1 cellular context compared by ENCODE assay signal in the genomic region with DNA sequence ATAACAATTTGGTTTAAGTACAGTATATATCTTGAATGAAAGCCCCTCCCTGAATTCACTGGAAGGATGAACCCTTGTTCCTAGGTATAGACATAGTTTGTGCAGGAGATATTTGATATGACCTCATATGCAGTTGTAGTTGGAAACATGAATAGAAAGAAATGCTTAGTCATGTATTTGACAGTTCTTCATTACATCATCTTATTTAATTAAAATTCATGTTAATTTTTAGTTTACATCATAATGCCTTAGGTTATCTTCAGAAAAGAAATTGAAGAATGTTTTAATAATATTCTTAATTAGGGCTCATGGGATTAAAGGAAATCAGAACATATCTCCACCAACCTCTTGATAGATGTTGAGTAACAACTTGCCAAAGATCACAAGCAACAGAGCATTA.
TF ChIP-seq lines count a peak whose summit lies in the region.

No MANE protein-coding gene starts in this region.

TF ChIP-seq in K562, 482 proteins besides CTCF, POLR2A, EP300 and RAD21 (continued from another document):
- TF ChIP-seq, protein P1, sequence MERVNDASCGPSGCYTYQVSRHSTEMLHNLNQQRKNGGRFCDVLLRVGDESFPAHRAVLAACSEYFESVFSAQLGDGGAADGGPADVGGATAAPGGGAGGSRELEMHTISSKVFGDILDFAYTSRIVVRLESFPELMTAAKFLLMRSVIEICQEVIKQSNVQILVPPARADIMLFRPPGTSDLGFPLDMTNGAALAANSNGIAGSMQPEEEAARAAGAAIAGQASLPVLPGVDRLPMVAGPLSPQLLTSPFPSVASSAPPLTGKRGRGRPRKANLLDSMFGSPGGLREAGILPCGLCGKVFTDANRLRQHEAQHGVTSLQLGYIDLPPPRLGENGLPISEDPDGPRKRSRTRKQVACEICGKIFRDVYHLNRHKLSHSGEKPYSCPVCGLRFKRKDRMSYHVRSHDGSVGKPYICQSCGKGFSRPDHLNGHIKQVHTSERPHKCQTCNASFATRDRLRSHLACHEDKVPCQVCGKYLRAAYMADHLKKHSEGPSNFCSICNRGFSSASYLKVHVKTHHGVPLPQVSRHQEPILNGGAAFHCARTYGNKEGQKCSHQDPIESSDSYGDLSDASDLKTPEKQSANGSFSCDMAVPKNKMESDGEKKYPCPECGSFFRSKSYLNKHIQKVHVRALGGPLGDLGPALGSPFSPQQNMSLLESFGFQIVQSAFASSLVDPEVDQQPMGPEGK (CRISPR knock-in tag; IDR thresholded peaks at IDR 0.05; ENCODE audit: borderline replicate concordance), result no peak
- peak; percentile 94 for TF ChIP-seq MAFG (tag; conservative IDR thresholded peaks at IDR 0.05)
- no peak for TF ChIP-seq CBX8 (IDR thresholded peaks at IDR 0.05; ENCODE audit: borderline replicate concordance, extremely low read depth, low read depth, low read length, poor library complexity, severe bottlenecking)
- TF ChIP-seq HDGF (IDR thresholded peaks at IDR 0.05), result no peak
- TF ChIP-seq, protein P2, sequence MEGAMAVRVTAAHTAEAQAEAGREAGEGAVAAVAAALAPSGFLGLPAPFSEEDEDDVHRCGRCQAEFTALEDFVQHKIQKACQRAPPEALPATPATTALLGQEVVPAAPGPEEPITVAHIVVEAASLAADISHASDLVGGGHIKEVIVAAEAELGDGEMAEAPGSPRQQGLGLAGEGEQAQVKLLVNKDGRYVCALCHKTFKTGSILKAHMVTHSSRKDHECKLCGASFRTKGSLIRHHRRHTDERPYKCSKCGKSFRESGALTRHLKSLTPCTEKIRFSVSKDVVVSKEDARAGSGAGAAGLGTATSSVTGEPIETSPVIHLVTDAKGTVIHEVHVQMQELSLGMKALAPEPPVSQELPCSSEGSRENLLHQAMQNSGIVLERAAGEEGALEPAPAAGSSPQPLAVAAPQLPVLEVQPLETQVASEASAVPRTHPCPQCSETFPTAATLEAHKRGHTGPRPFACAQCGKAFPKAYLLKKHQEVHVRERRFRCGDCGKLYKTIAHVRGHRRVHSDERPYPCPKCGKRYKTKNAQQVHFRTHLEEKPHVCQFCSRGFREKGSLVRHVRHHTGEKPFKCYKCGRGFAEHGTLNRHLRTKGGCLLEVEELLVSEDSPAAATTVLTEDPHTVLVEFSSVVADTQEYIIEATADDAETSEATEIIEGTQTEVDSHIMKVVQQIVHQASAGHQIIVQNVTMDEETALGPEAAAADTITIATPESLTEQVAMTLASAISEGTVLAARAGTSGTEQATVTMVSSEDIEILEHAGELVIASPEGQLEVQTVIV (CRISPR knock-in tag; IDR thresholded peaks at IDR 0.05; ENCODE audit: borderline replicate concordance), result no peak
- no peak for TF ChIP-seq SRSF3 (IDR thresholded peaks at IDR 0.05; ENCODE audit: insufficient read depth, low read length)
- TF ChIP-seq, protein P3, sequence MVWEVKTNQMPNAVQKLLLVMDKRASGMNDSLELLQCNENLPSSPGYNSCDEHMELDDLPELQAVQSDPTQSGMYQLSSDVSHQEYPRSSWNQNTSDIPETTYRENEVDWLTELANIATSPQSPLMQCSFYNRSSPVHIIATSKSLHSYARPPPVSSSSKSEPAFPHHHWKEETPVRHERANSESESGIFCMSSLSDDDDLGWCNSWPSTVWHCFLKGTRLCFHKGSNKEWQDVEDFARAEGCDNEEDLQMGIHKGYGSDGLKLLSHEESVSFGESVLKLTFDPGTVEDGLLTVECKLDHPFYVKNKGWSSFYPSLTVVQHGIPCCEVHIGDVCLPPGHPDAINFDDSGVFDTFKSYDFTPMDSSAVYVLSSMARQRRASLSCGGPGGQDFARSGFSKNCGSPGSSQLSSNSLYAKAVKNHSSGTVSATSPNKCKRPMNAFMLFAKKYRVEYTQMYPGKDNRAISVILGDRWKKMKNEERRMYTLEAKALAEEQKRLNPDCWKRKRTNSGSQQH (CRISPR knock-in tag; IDR thresholded peaks at IDR 0.05), result no peak
- TF ChIP-seq TRIM24 (IDR thresholded peaks at IDR 0.05), result peak in 1 of 2 experiments; percentile 31; a peak in 1 of 4 replicates
- TF ChIP-seq ZNF766 (CRISPR knock-in tag; conservative IDR thresholded peaks at IDR 0.05), result 0 out of 2 replicates have a peak, but pooled peaks have one; percentile 23
- peak; percentile 45; the same call in 1 of the 2 replicates for TF ChIP-seq NFE2 (IDR thresholded peaks at IDR 0.05; ENCODE audit: low read depth)
- no peak for TF ChIP-seq MIER1 (IDR thresholded peaks at IDR 0.05; ENCODE audit: low read depth)
- TF ChIP-seq, protein P4, sequence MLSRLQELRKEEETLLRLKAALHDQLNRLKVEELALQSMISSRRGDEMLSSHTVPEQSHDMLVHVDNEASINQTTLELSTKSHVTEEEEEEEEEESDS (CRISPR knock-in tag; IDR thresholded peaks at IDR 0.05), result no peak
- TF ChIP-seq TBP (optimal IDR thresholded peaks at IDR 0.05; ENCODE audit: low read depth, low read length), result no peak
- no peak for TF ChIP-seq SMARCB1 (IDR thresholded peaks at IDR 0.05; ENCODE audit: insufficient read length, low read depth)
- TF ChIP-seq, protein P5, sequence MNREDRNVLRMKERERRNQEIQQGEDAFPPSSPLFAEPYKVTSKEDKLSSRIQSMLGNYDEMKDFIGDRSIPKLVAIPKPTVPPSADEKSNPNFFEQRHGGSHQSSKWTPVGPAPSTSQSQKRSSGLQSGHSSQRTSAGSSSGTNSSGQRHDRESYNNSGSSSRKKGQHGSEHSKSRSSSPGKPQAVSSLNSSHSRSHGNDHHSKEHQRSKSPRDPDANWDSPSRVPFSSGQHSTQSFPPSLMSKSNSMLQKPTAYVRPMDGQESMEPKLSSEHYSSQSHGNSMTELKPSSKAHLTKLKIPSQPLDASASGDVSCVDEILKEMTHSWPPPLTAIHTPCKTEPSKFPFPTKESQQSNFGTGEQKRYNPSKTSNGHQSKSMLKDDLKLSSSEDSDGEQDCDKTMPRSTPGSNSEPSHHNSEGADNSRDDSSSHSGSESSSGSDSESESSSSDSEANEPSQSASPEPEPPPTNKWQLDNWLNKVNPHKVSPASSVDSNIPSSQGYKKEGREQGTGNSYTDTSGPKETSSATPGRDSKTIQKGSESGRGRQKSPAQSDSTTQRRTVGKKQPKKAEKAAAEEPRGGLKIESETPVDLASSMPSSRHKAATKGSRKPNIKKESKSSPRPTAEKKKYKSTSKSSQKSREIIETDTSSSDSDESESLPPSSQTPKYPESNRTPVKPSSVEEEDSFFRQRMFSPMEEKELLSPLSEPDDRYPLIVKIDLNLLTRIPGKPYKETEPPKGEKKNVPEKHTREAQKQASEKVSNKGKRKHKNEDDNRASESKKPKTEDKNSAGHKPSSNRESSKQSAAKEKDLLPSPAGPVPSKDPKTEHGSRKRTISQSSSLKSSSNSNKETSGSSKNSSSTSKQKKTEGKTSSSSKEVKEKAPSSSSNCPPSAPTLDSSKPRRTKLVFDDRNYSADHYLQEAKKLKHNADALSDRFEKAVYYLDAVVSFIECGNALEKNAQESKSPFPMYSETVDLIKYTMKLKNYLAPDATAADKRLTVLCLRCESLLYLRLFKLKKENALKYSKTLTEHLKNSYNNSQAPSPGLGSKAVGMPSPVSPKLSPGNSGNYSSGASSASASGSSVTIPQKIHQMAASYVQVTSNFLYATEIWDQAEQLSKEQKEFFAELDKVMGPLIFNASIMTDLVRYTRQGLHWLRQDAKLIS (CRISPR knock-in tag; IDR thresholded peaks at IDR 0.05), result no peak
- TF ChIP-seq, protein P6, sequence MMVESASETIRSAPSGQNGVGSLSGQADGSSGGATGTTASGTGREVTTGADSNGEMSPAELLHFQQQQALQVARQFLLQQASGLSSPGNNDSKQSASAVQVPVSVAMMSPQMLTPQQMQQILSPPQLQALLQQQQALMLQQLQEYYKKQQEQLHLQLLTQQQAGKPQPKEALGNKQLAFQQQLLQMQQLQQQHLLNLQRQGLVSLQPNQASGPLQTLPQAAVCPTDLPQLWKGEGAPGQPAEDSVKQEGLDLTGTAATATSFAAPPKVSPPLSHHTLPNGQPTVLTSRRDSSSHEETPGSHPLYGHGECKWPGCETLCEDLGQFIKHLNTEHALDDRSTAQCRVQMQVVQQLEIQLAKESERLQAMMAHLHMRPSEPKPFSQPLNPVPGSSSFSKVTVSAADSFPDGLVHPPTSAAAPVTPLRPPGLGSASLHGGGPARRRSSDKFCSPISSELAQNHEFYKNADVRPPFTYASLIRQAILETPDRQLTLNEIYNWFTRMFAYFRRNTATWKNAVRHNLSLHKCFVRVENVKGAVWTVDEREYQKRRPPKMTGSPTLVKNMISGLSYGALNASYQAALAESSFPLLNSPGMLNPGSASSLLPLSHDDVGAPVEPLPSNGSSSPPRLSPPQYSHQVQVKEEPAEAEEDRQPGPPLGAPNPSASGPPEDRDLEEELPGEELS (CRISPR knock-in tag; IDR thresholded peaks at IDR 0.05; ENCODE audit: borderline replicate concordance), result no peak
- no peak for TF ChIP-seq HNRNPLL (IDR thresholded peaks at IDR 0.05; ENCODE audit: low read depth, low read length, poor library complexity, severe bottlenecking)
- TF ChIP-seq ATF7 (IDR thresholded peaks at IDR 0.05), result peak; percentile 79
- TF ChIP-seq BACH1 (tag; IDR thresholded peaks at IDR 0.05), result peak; percentile 81; the same call in 1 of the 2 replicates
